ENCODE assay signal across 1 cellular context in the genomic region with DNA sequence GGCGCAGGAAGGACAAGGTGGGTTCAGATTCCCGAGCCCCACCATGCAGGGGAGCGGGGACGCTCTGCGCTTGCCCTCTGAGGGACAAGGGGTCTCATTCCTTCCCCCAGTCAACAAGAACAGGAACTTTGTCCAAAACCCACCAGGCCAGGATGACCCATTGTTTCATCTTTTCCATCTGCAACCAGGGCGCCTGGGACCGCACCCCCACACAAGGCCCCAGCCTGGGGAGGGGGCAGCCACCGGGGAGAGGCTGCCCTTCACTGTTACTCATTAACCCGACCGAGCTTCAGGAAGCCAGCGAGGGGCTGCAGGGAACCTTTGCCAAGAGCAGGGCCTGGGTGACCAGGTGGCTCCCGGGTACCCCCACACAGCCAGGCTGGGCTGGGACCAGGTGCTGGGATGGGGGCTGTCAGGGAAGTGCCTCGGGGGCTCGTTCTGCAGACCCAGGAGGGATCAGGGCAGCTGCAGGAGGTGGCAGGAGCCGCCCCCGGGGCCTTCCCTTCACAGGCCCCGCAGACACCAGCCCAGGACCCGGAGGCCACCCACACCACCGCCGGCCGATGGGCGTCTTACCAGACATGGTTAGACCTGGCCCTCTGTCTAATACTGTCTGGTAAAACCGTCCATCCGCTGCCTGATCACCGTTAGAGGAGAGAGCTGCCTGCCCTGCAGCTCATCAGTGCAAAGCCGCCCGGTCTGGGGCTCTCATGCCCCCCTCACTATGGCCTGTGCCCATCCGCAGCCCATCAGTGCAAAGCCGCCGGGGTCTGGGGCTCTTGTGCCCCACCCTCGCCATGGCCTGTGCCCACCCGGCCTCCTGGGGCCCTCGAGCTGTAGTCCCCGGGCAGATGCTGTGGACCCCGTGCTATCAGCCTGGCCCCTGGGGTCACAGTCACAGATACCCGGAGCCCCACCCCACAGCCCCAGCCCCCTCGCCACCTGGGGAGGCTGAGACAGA.
A peak's percentile ranks its signal among the peaks of the same experiment; 100 is the strongest.
TF ChIP-seq lines count a peak whose summit lies in the region.

No MANE protein-coding gene starts in this region.

TF ChIP-seq in HepG2, 621 proteins besides CTCF, POLR2A, EP300 and RAD21 (continued from another document and continues in another):
- TF ChIP-seq, protein P1, sequence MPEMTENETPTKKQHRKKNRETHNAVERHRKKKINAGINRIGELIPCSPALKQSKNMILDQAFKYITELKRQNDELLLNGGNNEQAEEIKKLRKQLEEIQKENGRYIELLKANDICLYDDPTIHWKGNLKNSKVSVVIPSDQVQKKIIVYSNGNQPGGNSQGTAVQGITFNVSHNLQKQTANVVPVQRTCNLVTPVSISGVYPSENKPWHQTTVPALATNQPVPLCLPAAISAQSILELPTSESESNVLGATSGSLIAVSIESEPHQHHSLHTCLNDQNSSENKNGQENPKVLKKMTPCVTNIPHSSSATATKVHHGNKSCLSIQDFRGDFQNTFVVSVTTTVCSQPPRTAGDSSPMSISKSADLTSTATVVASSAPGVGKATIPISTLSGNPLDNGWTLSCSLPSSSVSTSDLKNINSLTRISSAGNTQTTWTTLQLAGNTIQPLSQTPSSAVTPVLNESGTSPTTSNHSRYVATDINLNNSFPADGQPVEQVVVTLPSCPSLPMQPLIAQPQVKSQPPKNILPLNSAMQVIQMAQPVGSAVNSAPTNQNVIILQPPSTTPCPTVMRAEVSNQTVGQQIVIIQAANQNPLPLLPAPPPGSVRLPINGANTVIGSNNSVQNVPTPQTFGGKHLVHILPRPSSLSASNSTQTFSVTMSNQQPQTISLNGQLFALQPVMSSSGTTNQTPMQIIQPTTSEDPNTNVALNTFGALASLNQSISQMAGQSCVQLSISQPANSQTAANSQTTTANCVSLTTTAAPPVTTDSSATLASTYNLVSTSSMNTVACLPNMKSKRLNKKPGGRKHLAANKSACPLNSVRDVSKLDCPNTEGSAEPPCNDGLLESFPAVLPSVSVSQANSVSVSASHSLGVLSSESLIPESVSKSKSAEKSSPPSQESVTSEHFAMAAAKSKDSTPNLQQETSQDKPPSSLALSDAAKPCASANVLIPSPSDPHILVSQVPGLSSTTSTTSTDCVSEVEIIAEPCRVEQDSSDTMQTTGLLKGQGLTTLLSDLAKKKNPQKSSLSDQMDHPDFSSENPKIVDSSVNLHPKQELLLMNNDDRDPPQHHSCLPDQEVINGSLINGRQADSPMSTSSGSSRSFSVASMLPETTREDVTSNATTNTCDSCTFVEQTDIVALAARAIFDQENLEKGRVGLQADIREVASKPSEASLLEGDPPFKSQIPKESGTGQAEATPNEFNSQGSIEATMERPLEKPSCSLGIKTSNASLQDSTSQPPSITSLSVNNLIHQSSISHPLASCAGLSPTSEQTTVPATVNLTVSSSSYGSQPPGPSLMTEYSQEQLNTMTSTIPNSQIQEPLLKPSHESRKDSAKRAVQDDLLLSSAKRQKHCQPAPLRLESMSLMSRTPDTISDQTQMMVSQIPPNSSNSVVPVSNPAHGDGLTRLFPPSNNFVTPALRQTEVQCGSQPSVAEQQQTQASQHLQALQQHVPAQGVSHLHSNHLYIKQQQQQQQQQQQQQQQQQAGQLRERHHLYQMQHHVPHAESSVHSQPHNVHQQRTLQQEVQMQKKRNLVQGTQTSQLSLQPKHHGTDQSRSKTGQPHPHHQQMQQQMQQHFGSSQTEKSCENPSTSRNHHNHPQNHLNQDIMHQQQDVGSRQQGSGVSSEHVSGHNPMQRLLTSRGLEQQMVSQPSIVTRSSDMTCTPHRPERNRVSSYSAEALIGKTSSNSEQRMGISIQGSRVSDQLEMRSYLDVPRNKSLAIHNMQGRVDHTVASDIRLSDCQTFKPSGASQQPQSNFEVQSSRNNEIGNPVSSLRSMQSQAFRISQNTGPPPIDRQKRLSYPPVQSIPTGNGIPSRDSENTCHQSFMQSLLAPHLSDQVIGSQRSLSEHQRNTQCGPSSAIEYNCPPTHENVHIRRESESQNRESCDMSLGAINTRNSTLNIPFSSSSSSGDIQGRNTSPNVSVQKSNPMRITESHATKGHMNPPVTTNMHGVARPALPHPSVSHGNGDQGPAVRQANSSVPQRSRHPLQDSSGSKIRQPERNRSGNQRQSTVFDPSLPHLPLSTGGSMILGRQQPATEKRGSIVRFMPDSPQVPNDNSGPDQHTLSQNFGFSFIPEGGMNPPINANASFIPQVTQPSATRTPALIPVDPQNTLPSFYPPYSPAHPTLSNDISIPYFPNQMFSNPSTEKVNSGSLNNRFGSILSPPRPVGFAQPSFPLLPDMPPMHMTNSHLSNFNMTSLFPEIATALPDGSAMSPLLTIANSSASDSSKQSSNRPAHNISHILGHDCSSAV (CRISPR knock-in tag; IDR thresholded peaks at IDR 0.05; ENCODE audit: borderline replicate concordance), result no peak
- TF ChIP-seq KLF15 (CRISPR knock-in tag; IDR thresholded peaks at IDR 0.05; ENCODE audit: borderline replicate concordance) (no peak), KLF16 (CRISPR knock-in tag; IDR thresholded peaks at IDR 0.05) (no peak), HOXD1 (CRISPR knock-in tag; IDR thresholded peaks at IDR 0.05) (0 out of 2 replicates have a peak, but pooled peaks have one; percentile 31), MYC (CRISPR knock-in tag; IDR thresholded peaks at IDR 0.05; ENCODE audit: borderline replicate concordance) (0 out of 2 replicates have a peak, but pooled peaks have one; percentile 18), ZC3H13 (CRISPR knock-in tag; IDR thresholded peaks at IDR 0.05) (0 out of 2 replicates have a peak, but pooled peaks have one; percentile 44), YEATS2 (CRISPR knock-in tag; IDR thresholded peaks at IDR 0.05; ENCODE audit: borderline replicate concordance) (no peak), KLF13 (CRISPR knock-in tag; IDR thresholded peaks at IDR 0.05) (no peak), MEIS1 (CRISPR knock-in tag; IDR thresholded peaks at IDR 0.05; ENCODE audit: borderline replicate concordance) (peak; percentile 46; the same call in 1 of the 2 replicates), ZNF652 (CRISPR knock-in tag; IDR thresholded peaks at IDR 0.05; ENCODE audit: borderline replicate concordance, low read depth) (no peak), JUNB (CRISPR knock-in tag; IDR thresholded peaks at IDR 0.05; ENCODE audit: borderline replicate concordance) (no peak), CAMTA2 (CRISPR knock-in tag; IDR thresholded peaks at IDR 0.05; ENCODE audit: borderline replicate concordance) (no peak), CBX1 (IDR thresholded peaks at IDR 0.05; ENCODE audit: low read depth) (no peak), ZIK1 (CRISPR knock-in tag; IDR thresholded peaks at IDR 0.05; ENCODE audit: borderline replicate concordance, low read depth) (no peak), ZNF30 (CRISPR knock-in tag; IDR thresholded peaks at IDR 0.05) (no peak), MATR3 (CRISPR knock-in tag; IDR thresholded peaks at IDR 0.05) (no peak), RAD51 (IDR thresholded peaks at IDR 0.05; ENCODE audit: borderline replicate concordance) (no peak), NFIC (IDR thresholded peaks at IDR 0.05; ENCODE audit: low read length) (no peak), PAF1 (CRISPR knock-in tag; IDR thresholded peaks at IDR 0.05) (no peak), ZNF136 (CRISPR knock-in tag; IDR thresholded peaks at IDR 0.05; ENCODE audit: low read depth) (no peak), HOXA3 (CRISPR knock-in tag; IDR thresholded peaks at IDR 0.05) (peak; percentile 27; the same call in 1 of the 2 replicates), TBX2 (CRISPR knock-in tag; IDR thresholded peaks at IDR 0.05; ENCODE audit: borderline replicate concordance) (peak; percentile 16; the same call in 1 of the 2 replicates), ARHGAP35 (CRISPR knock-in tag; IDR thresholded peaks at IDR 0.05; ENCODE audit: borderline replicate concordance) (no peak), ZFP36L2 (CRISPR knock-in tag; IDR thresholded peaks at IDR 0.05) (no peak), FOXA1 (IDR thresholded peaks at IDR 0.05) (no peak), FOXA1 (CRISPR knock-in tag; IDR thresholded peaks at IDR 0.05) (no peak), EZH2 (conservative IDR thresholded peaks at IDR 0.05; ENCODE audit: low read depth, low read length) (no peak), ZSCAN22 (CRISPR knock-in tag; IDR thresholded peaks at IDR 0.05) (no peak)
- TF ChIP-seq, protein P2, sequence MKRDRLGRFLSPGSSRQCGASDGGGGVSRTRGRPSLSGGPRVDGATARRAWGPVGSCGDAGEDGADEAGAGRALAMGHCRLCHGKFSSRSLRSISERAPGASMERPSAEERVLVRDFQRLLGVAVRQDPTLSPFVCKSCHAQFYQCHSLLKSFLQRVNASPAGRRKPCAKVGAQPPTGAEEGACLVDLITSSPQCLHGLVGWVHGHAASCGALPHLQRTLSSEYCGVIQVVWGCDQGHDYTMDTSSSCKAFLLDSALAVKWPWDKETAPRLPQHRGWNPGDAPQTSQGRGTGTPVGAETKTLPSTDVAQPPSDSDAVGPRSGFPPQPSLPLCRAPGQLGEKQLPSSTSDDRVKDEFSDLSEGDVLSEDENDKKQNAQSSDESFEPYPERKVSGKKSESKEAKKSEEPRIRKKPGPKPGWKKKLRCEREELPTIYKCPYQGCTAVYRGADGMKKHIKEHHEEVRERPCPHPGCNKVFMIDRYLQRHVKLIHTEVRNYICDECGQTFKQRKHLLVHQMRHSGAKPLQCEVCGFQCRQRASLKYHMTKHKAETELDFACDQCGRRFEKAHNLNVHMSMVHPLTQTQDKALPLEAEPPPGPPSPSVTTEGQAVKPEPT (CRISPR knock-in tag; IDR thresholded peaks at IDR 0.05; ENCODE audit: low read depth), result no peak
- TF ChIP-seq, protein P3, sequence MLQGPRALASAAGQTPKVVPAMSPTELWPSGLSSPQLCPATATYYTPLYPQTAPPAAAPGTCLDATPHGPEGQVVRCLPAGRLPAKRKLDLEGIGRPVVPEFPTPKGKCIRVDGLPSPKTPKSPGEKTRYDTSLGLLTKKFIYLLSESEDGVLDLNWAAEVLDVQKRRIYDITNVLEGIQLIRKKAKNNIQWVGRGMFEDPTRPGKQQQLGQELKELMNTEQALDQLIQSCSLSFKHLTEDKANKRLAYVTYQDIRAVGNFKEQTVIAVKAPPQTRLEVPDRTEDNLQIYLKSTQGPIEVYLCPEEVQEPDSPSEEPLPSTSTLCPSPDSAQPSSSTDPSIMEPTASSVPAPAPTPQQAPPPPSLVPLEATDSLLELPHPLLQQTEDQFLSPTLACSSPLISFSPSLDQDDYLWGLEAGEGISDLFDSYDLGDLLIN (CRISPR knock-in tag; IDR thresholded peaks at IDR 0.05; ENCODE audit: borderline replicate concordance), result no peak
- TF ChIP-seq, protein P4, sequence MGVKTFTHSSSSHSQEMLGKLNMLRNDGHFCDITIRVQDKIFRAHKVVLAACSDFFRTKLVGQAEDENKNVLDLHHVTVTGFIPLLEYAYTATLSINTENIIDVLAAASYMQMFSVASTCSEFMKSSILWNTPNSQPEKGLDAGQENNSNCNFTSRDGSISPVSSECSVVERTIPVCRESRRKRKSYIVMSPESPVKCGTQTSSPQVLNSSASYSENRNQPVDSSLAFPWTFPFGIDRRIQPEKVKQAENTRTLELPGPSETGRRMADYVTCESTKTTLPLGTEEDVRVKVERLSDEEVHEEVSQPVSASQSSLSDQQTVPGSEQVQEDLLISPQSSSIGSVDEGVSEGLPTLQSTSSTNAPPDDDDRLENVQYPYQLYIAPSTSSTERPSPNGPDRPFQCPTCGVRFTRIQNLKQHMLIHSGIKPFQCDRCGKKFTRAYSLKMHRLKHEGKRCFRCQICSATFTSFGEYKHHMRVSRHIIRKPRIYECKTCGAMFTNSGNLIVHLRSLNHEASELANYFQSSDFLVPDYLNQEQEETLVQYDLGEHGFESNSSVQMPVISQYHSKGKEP (CRISPR knock-in tag; IDR thresholded peaks at IDR 0.05), result no peak
- TF ChIP-seq, protein P5, sequence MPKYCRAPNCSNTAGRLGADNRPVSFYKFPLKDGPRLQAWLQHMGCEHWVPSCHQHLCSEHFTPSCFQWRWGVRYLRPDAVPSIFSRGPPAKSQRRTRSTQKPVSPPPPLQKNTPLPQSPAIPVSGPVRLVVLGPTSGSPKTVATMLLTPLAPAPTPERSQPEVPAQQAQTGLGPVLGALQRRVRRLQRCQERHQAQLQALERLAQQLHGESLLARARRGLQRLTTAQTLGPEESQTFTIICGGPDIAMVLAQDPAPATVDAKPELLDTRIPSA (CRISPR knock-in tag; IDR thresholded peaks at IDR 0.05; ENCODE audit: borderline replicate concordance), result no peak
- TF ChIP-seq, protein P6, sequence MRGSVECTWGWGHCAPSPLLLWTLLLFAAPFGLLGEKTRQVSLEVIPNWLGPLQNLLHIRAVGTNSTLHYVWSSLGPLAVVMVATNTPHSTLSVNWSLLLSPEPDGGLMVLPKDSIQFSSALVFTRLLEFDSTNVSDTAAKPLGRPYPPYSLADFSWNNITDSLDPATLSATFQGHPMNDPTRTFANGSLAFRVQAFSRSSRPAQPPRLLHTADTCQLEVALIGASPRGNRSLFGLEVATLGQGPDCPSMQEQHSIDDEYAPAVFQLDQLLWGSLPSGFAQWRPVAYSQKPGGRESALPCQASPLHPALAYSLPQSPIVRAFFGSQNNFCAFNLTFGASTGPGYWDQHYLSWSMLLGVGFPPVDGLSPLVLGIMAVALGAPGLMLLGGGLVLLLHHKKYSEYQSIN (CRISPR knock-in tag; IDR thresholded peaks at IDR 0.05; ENCODE audit: borderline replicate concordance), result no peak
- TF ChIP-seq, protein P7, sequence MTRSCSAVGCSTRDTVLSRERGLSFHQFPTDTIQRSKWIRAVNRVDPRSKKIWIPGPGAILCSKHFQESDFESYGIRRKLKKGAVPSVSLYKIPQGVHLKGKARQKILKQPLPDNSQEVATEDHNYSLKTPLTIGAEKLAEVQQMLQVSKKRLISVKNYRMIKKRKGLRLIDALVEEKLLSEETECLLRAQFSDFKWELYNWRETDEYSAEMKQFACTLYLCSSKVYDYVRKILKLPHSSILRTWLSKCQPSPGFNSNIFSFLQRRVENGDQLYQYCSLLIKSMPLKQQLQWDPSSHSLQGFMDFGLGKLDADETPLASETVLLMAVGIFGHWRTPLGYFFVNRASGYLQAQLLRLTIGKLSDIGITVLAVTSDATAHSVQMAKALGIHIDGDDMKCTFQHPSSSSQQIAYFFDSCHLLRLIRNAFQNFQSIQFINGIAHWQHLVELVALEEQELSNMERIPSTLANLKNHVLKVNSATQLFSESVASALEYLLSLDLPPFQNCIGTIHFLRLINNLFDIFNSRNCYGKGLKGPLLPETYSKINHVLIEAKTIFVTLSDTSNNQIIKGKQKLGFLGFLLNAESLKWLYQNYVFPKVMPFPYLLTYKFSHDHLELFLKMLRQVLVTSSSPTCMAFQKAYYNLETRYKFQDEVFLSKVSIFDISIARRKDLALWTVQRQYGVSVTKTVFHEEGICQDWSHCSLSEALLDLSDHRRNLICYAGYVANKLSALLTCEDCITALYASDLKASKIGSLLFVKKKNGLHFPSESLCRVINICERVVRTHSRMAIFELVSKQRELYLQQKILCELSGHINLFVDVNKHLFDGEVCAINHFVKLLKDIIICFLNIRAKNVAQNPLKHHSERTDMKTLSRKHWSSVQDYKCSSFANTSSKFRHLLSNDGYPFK (CRISPR knock-in tag; IDR thresholded peaks at IDR 0.05; ENCODE audit: borderline replicate concordance), result no peak
- TF ChIP-seq, protein P8, sequence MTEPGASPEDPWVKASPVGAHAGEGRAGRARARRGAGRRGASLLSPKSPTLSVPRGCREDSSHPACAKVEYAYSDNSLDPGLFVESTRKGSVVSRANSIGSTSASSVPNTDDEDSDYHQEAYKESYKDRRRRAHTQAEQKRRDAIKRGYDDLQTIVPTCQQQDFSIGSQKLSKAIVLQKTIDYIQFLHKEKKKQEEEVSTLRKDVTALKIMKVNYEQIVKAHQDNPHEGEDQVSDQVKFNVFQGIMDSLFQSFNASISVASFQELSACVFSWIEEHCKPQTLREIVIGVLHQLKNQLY (CRISPR knock-in tag; IDR thresholded peaks at IDR 0.05), result no peak
- TF ChIP-seq, protein P9, sequence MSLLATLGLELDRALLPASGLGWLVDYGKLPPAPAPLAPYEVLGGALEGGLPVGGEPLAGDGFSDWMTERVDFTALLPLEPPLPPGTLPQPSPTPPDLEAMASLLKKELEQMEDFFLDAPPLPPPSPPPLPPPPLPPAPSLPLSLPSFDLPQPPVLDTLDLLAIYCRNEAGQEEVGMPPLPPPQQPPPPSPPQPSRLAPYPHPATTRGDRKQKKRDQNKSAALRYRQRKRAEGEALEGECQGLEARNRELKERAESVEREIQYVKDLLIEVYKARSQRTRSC (CRISPR knock-in tag; IDR thresholded peaks at IDR 0.05; ENCODE audit: low read depth), result no peak
